In genomic region chr2:239398536-239398935, GRCh38 we compare ENCODE assay signal across 11 cellular contexts. TPM values are rescaled to one million over a fixed set of nuclear protein-coding genes. Genes with fewer than 3 reads are reported as not detected.
DNase-seq lines count a peak whose midpoint lies in the region; ATAC-seq lines count a peak whose summit lies in the region.
"Had no signal": no experiment of that assay in that cellular context is flagged by ENCODE, and none has a peak within 500 bp of the region (broad histone marks: within the 10 kb centered on the region; RNA-seq: fewer than 3 reads in every experiment).

No MANE protein-coding gene starts in this region.

- H2AFZ ChIP-seq in ACC112 (ENCODE audit: low read length, unreplicated experiment) = no peak overlapping the region

- no peak overlapping the region for H3K9ac ChIP-seq in adipocyte (ENCODE audit: low read length)

- no peaks in the 10 kb centered on the region for H3K9me3 ChIP-seq in adipocyte (ENCODE audit: control insufficient read depth, low read length)

- peaks cover 27 to 34% of the 10 kb centered on the region in 2 donors for H3K4me1 Mint-ChIP-seq in natural killer cell treated with Interleukin-12 subunit alpha and Interleukin-12 subunit beta and Interleukin-15 and Interleukin-18, amount 100 ng/mL, for 72 hours (ENCODE audit: low read depth in 2 of 2)

- peak overlapping the region; percentile 95 for H3K4me3 Mint-ChIP-seq in natural killer cell treated with Interleukin-12 subunit alpha and Interleukin-12 subunit beta and Interleukin-15 and Interleukin-18, amount 100 ng/mL, for 72 hours

- H3K4me3 ChIP-seq in ACC112 (ENCODE audit: low read depth, low read length) (peak overlapping the region; percentile 82; the same call in 1 of the 2 replicates), adipocyte (ENCODE audit: low read length) (no peak overlapping the region)

- peak; percentile 55 for DNase-seq in G401 (ENCODE audit: low spot score)
- peak; percentile 42 for DNase-seq in adipocyte (ENCODE audit: low read depth)
- DNase-seq in natural killer cell treated with Interleukin-12 subunit alpha and Interleukin-12 subunit beta and Interleukin-15 and Interleukin-18, amount 100 ng/mL, for 72 hours (ENCODE audit: low spot score) = no peak
- DNase-seq in NCI-H82 treated with DMSO at 0.1 percent for 48 hours (lab: John Stamatoyannopoulos, UW; ENCODE audit: unreplicated experiment) = no peak
- DNase-seq in dermis blood vessel endothelial cell = no peak
- no peak for DNase-seq in NOMO-1 treated with dmso at 0.1 percent for 144 hours (lab: John Stamatoyannopoulos, UW; ENCODE audit: unreplicated experiment)
- DNase-seq: activated T-cell treated with anti-CD3 and anti-CD28 coated beads for 4 hours, left colon, MV-4-11 had no signal

- H3K36me3 Mint-ChIP-seq in natural killer cell treated with Interleukin-12 subunit alpha and Interleukin-12 subunit beta and Interleukin-15 and Interleukin-18, amount 100 ng/mL, for 72 hours = no peaks in the 10 kb centered on the region

- no peaks in the 10 kb centered on the region for H3K27me3 Mint-ChIP-seq in natural killer cell treated with Interleukin-12 subunit alpha and Interleukin-12 subunit beta and Interleukin-15 and Interleukin-18, amount 100 ng/mL, for 72 hours

- H3K9me3 Mint-ChIP-seq in natural killer cell treated with Interleukin-12 subunit alpha and Interleukin-12 subunit beta and Interleukin-15 and Interleukin-18, amount 100 ng/mL, for 72 hours = no peaks in the 10 kb centered on the region

- H3K4me1 ChIP-seq in ACC112 (ENCODE audit: control insufficient read depth, insufficient read depth, low read length, unreplicated experiment) (peaks cover 9% of the 10 kb centered on the region), adipocyte (ENCODE audit: control insufficient read depth, insufficient read depth, low read length) (peaks cover 22% of the 10 kb centered on the region)

- H3K36me3 ChIP-seq in ACC112 (ENCODE audit: insufficient read depth, low read length) (no peaks in the 10 kb centered on the region), adipocyte (ENCODE audit: control insufficient read depth, insufficient read depth, low read length, severe bottlenecking) (no peaks in the 10 kb centered on the region)

- peaks cover 38% of the 10 kb centered on the region for H3K79me2 ChIP-seq in ACC112 (ENCODE audit: control insufficient read depth, insufficient read depth, low read length, unreplicated experiment)

- H3K27me3 ChIP-seq in ACC112 (ENCODE audit: insufficient read depth, low read length) = no peaks in the 10 kb centered on the region
- H3K27me3 ChIP-seq in adipocyte (replicated peaks; ENCODE audit: control insufficient read depth, insufficient read depth, low read length) = no peaks in the 10 kb centered on the region

- peak overlapping the region in 1 of 2 donors; percentile 55 for H3K27ac Mint-ChIP-seq in natural killer cell treated with Interleukin-12 subunit alpha and Interleukin-12 subunit beta and Interleukin-15 and Interleukin-18, amount 100 ng/mL, for 72 hours

- ATAC-seq in natural killer cell treated with Interleukin-12 subunit alpha and Interleukin-12 subunit beta and Interleukin-15 and Interleukin-18, amount 100 ng/mL, for 72 hours = no peak
- ATAC-seq in GM21423 (IDR thresholded peaks at IDR 0.05; ENCODE audit: unreplicated experiment) = no peak
- ATAC-seq: left colon had no signal

- H3K27ac ChIP-seq in ACC112 (ENCODE audit: low read depth, low read length) = no peak overlapping the region

- in situ Hi-C loops in G401 (cut with HindIII; ENCODE audit: low sequenced_read_pairs) = no loop called here

RNA-seq across cellular contexts. Expression of gene HDAC4, which starts 2.3 kb away (rescaled TPM):
- total RNA-seq in G401 (2014; rRNA removed; shearing (Covaris generic)) = 4.5 and 7.7 TPM in 2 replicates
- 10 to 100 TPM; 22.3 to 48.6 TPM for total RNA-seq in natural killer cell treated with Interleukin-12 subunit alpha and Interleukin-12 subunit beta and Interleukin-15 and Interleukin-18, amount 100 ng/mL, for 72 hours
- total RNA-seq in dermis blood vessel endothelial cell = 17.4 and 25.2 TPM in 2 replicates

Comparison
In these comparisons a context has a peak if more than half of its experiments do, and no peak if none do; other contexts are left out.
1. DNase-seq: peak in G401 (single experiment) and adipocyte (single experiment); none in natural killer cell treated with Interleukin-12 subunit alpha and Interleukin-12 subunit beta and Interleukin-15 and Interleukin-18, amount 100 ng/mL, for 72 hours (single experiment), NCI-H82 treated with DMSO at 0.1 percent for 48 hours (single experiment), dermis blood vessel endothelial cell (single experiment) and NOMO-1 treated with dmso at 0.1 percent for 144 hours (single experiment).